Comparison of ENCODE assay signal across 8 cellular contexts in the genomic region with DNA sequence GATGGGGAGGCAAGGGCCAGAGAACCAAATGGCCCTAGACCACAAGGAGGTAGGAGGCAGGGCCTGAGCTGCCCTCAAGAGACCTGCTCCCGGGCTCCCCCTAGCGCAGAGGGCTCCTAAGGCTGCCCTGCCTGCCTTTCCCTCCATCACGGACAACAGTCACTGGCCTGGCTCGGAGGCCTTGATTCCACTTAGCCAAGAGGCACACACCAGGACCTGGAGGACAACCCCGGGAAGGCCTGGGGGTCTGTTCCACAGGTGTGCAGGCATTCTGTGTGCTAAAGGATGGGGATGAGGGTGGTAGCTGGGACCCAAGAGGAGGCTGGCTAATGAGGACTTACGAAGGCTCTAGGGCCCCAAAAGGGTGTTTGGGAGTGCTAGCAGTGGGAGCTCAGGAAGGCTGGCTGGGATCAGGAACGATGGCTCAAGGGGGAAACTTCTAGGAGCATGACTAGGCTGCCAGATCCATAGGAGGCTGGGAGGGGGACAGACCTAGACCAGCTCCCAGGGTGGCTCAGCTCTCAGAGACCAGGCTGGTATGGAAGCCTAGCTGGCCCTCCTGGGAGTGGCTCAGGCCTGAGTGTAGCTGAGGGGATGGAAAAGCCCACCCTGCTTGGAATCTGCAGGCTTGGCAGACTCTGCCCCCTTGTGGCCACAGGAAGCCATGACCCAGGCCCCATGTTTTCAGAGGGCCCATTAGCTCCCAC. TPM values are rescaled to one million over a fixed set of nuclear protein-coding genes. Genes with fewer than 3 reads are reported as not detected.
DNase-seq lines count a peak whose midpoint lies in the region; ATAC-seq and TF ChIP-seq lines count a peak whose summit lies in the region.

No MANE protein-coding gene starts in this region.

- H3K4me3 ChIP-seq in WERI-Rb-1 (ENCODE audit: low read depth, low read length), result no peak overlapping the region

- H3K9me3 ChIP-seq in WERI-Rb-1 (ENCODE audit: severe bottlenecking), result no peaks in the 10 kb centered on the region

- H3K27me3 ChIP-seq in WERI-Rb-1 (ENCODE audit: insufficient read depth, low read depth, severe bottlenecking), result no peaks in the 10 kb centered on the region

- ATAC-seq in left colon (peak; percentile 61), HG03457 (IDR thresholded peaks at IDR 0.05; ENCODE audit: unreplicated experiment) (no peak)

- DNase-seq in activated effector memory CD4-positive, alpha-beta T cell treated with anti-CD3 and anti-CD28 coated beads, Interleukin-2, amount 50 U/mL, for 16 hours, result peak; percentile 83
- no peak for DNase-seq in activated effector memory CD4-positive, alpha-beta T cell treated with Interleukin-2 at 50 U/mL for 16 hours
- DNase-seq in NCI-H2107 treated with DMSO at 0.1 percent for 48 hours (lab: John Stamatoyannopoulos, UW; ENCODE audit: unreplicated experiment), result peak; percentile 75
- DNase-seq in WERI-Rb-1, result peak; percentile 87
- DNase-seq in cerebellum (ENCODE audit: low spot score), result peak; percentile 41
- peak; percentile 58 to 86 for DNase-seq in left colon
- DNase-seq in stimulated activated CD8-positive, alpha-beta memory T cell treated with anti-CD3 and anti-CD28 coated beads, Interleukin-12 subunit alpha, Interleukin-12 subunit beta, amount 100 ng/mL, for 24 hours (ENCODE audit: extremely low read depth), result peak; percentile 15

- intact Hi-C loops in left colon (cut with DNase I, micrococcal nuclease), result loop anchor here (5.0 to 10.0 kb wide), 2 partner anchors 170 to 172 kb away; no protein-coding TSS in a partner anchor

- TF ChIP-seq CTCF in WERI-Rb-1 (IDR thresholded peaks at IDR 0.05; ENCODE audit: low read depth, low read length), result peak; percentile 94

- H3K27ac ChIP-seq in WERI-Rb-1, result no peak overlapping the region

- H3K36me3 ChIP-seq in WERI-Rb-1, result no peaks in the 10 kb centered on the region

RNA-seq across cellular contexts. Expression of a gene that starts 0.8 kb away (rescaled TPM):
- total RNA-seq in cerebellum (0.91 TPM), left colon (10 to 100 TPM in 1 of 2 donors, 1 to 10 TPM in 1; 5.3 to 11.1 TPM)

RNA-seq across cellular contexts. Expression of a gene that starts 12.3 kb away (rescaled TPM):
- 14.0 TPM for total RNA-seq in cerebellum
- total RNA-seq in left colon, result 10 to 100 TPM; 19.2 to 27.4 TPM

RNA-seq across cellular contexts. Expression of a gene that starts 35.4 kb away (rescaled TPM):
- total RNA-seq in cerebellum, result 14.2 TPM
- total RNA-seq in left colon, result 10 to 100 TPM; 17.8 to 24.7 TPM

RNA-seq across cellular contexts. Expression of a gene that starts 40.3 kb away (rescaled TPM):
- total RNA-seq in cerebellum (89.9 TPM), left colon (100 to 1,000 TPM; 166 to 182 TPM)

RNA-seq across cellular contexts. Expression of a gene that starts 44.6 kb away (rescaled TPM):
- total RNA-seq in cerebellum, result 59.3 TPM
- 10 to 100 TPM; 22.7 to 28.6 TPM for total RNA-seq in left colon
